8 cellular contexts compared by ENCODE assay signal in the genomic region with DNA sequence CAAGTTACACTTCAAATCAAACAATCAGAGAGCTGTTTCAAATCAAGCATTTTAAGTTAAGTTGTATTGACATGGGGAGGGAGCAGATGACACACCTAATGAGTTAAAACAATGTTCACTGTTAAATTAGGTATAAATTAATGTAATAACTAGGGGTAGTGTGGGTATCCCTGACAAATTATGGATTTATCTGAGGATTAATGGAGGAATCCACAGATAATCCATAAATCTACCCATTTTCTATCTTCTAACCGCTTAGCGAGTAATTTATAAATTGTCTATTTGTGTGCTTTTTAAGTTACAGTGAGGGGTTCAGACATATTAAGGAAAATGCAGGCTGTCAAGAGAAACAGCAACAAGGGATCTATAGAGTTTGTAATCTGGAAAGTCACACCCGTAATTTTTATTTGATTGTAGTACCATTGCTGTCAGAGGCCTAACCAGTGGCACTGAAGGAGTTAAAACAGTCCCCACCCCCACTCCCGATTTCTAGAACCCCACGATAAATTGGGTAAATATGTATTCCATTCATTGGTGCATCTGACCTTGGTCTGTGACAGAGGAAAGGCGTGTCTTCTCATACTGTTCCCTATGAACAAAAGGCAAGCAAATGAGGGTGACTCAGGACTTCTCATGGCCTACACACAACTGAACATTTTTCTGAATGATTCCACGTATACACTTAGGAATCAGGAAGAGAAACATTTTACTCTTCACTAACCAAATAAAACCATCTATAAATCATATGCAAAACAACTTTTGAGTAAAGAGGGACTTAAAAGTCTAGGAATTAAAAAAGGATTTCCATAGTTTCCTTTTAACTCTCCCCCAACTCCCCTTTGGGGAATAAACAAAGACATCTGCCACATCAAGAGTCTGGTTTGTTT. TPM values are rescaled to one million over a fixed set of nuclear protein-coding genes. Genes with fewer than 3 reads are reported as not detected.
DNase-seq lines count a peak whose midpoint lies in the region; ATAC-seq and TF ChIP-seq lines count a peak whose summit lies in the region.

No MANE protein-coding gene starts in this region.

- peaks cover 60 to 68% of the 10 kb centered on the region in 2 experiments for H3K4me1 Mint-ChIP-seq in H9

- H2BK20ac ChIP-seq in H9 (ENCODE audit: low read depth, low read length, poor library complexity, severe bottlenecking), result no peak overlapping the region

- H3K27ac ChIP-seq in H9 (ENCODE audit: insufficient read length, low read depth, low read length), result no peak overlapping the region

- H4K20me1 ChIP-seq in H9 (ENCODE audit: control insufficient read depth, insufficient read depth, insufficient read length), result no peaks in the 10 kb centered on the region

- H3K4me3 ChIP-seq in BE2C (ENCODE audit: low read depth, low read length), result peak overlapping the region; percentile 75

- no peak overlapping the region for H3T11ph ChIP-seq in H9 (ENCODE audit: low read length)

- H3K9ac ChIP-seq in H9 (ENCODE audit: extremely low read depth, insufficient read length, low read length), result no peak overlapping the region

- peaks cover 5% of the 10 kb centered on the region for H3K23me2 ChIP-seq in H9 (ENCODE audit: insufficient read length, low read depth, low read length, poor library complexity, severe bottlenecking)

- peaks cover 16 to 40% (median 18%) of the 10 kb centered on the region in 3 experiments; a peak in 6 of 7 replicates for H3K36me3 Mint-ChIP-seq in H9 (ENCODE audit: insufficient read depth in 1 of 3, low read depth in 3 of 3)
- H3K36me3 Mint-ChIP-seq in activated naive CD4-positive, alpha-beta T cell treated with anti-CD3 and anti-CD28 coated beads, Interleukin-2, amount 50 U/mL, for 72 hours, result peaks cover 40 to 47% of the 10 kb centered on the region in 2 donors

- no peak overlapping the region for H3K56ac ChIP-seq in H9 (ENCODE audit: insufficient read length, low read depth, low read length)

- no peak overlapping the region for H2BK12ac ChIP-seq in H9 (ENCODE audit: insufficient read length, low read depth, low read length)

- H3K36me3 ChIP-seq in BE2C, result peaks cover 56% of the 10 kb centered on the region

- H3K4ac ChIP-seq in H9 (ENCODE audit: low read depth, low read length), result no peak overlapping the region

- no peak for TF ChIP-seq CTCF in BE2C (IDR thresholded peaks at IDR 0.05; ENCODE audit: low read depth, low read length)
- no peak for TF ChIP-seq CTCF in H9 (conservative IDR thresholded peaks at IDR 0.05)

- no peaks in the 10 kb centered on the region for H3K9me3 Mint-ChIP-seq in H9
- H3K9me3 Mint-ChIP-seq in activated naive CD4-positive, alpha-beta T cell treated with anti-CD3 and anti-CD28 coated beads, Interleukin-2, amount 50 U/mL, for 72 hours, result no peaks in the 10 kb centered on the region

- no peak overlapping the region for H2AK5ac ChIP-seq in H9 (ENCODE audit: insufficient read length, low read length)

- peak overlapping the region in 1 of 2 experiments; percentile 3; a peak in 1 of 5 replicates for H3K4me3 Mint-ChIP-seq in H9

- peaks cover 26% of the 10 kb centered on the region; the same call in 1 of the 2 replicates for H3K79me2 ChIP-seq in H9 (ENCODE audit: insufficient read depth, low read length)

- H3K14ac ChIP-seq in H9 (ENCODE audit: insufficient read depth, low read length), result no peak overlapping the region

- peaks cover 37% of the 10 kb centered on the region for H3K4me1 ChIP-seq in BE2C
- H3K4me1 ChIP-seq in H9 (ENCODE audit: insufficient read depth, low read length), result peaks cover 6% of the 10 kb centered on the region

- no peak overlapping the region for H2BK5ac ChIP-seq in H9 (ENCODE audit: insufficient read length, low read length)

- H2BK120ac ChIP-seq in H9 (ENCODE audit: low read depth, low read length, poor library complexity, severe bottlenecking), result no peak overlapping the region

- H2BK15ac ChIP-seq in H9 (ENCODE audit: low read depth, low read length), result no peak overlapping the region

- no peak overlapping the region for H4K5ac ChIP-seq in H9 (ENCODE audit: insufficient read length, low read depth, low read length)

- no peak overlapping the region for H3K4me2 ChIP-seq in H9 (ENCODE audit: insufficient read depth, insufficient read length, low read length)

- ATAC-seq in activated naive CD4-positive, alpha-beta T cell treated with anti-CD3 and anti-CD28 coated beads, Interleukin-2, amount 50 U/mL, for 72 hours, result peak; percentile 37 to 44
- ATAC-seq in HG02840 (IDR thresholded peaks at IDR 0.05; ENCODE audit: low FRiP score, unreplicated experiment), result no peak

- no peaks in the 10 kb centered on the region for H3K27me3 ChIP-seq in BE2C
- no peaks in the 10 kb centered on the region for H3K27me3 ChIP-seq in H9 (ENCODE audit: insufficient read depth, low read length)

- peak overlapping the region; percentile 12 to 69 (median 21); a peak in 4 of 7 replicates for H3K27ac Mint-ChIP-seq in H9
- peak overlapping the region; percentile 67 to 88 for H3K27ac Mint-ChIP-seq in activated naive CD4-positive, alpha-beta T cell treated with anti-CD3 and anti-CD28 coated beads, Interleukin-2, amount 50 U/mL, for 72 hours

- no peaks in the 10 kb centered on the region for H3K27me3 Mint-ChIP-seq in H9 (ENCODE audit: low read depth)

- H3K18ac ChIP-seq in H9 (ENCODE audit: insufficient read length, low read depth, low read length), result no peak overlapping the region

- no peak overlapping the region for H2AFZ ChIP-seq in H9 (ENCODE audit: low read length)

- peak; percentile 48 for DNase-seq in BE2C
- no peak for DNase-seq in H9
- DNase-seq in NCI-H69 (lab: John Stamatoyannopoulos, UW), result peak; percentile 96
- peak in 1 of 2 donors; percentile 25 for DNase-seq in activated naive CD4-positive, alpha-beta T cell treated with anti-CD3 and anti-CD28 coated beads, Interleukin-2, amount 50 U/mL, for 72 hours (ENCODE audit: low spot score in 2 of 2)
- DNase-seq in globus pallidus (ENCODE audit: low spot score), result peak; percentile 76
- DNase-seq in renal cortical epithelial cell (ENCODE audit: low read depth), result peak; percentile 99
- no peak for DNase-seq in COLO829 (ENCODE audit: low spot score)

- H3K9me3 ChIP-seq in BE2C (no peaks in the 10 kb centered on the region), H9 (ENCODE audit: control insufficient read depth, low read depth, low read length) (no peaks in the 10 kb centered on the region)

- no CpG with 5 or more reads among the region's 7 CpGs for WGBS in H9 (ENCODE audit: extremely low coverage, insufficient read length, low lambda C conversion rate)

- H3K79me1 ChIP-seq in H9 (ENCODE audit: insufficient read depth, low read depth, low read length, poor library complexity, severe bottlenecking), result no peaks in the 10 kb centered on the region

- H3K23ac ChIP-seq in H9 (ENCODE audit: insufficient read length, low read depth, low read length), result no peak overlapping the region

- no peak overlapping the region for H4K91ac ChIP-seq in H9 (ENCODE audit: insufficient read length, low read depth, low read length)

- no peak overlapping the region for H4K8ac ChIP-seq in H9 (replicated peaks; ENCODE audit: insufficient read length, low read depth, low read length)

RNA-seq across cellular contexts. Expression of gene IRF2BP2, which starts 7.4 kb away (rescaled TPM):
- polyA plus RNA-seq in BE2C (2012; ENCODE audit: insufficient read depth, insufficient read length, low read depth), result 199 TPM
- total RNA-seq in H9 (2021), result 80.2 and 80.3 TPM in 2 replicates
- total RNA-seq in activated naive CD4-positive, alpha-beta T cell treated with anti-CD3 and anti-CD28 coated beads, Interleukin-2, amount 50 U/mL, for 72 hours, result 100 to 1,000 TPM in 1 of 2 donors, 10 to 100 TPM in 1; 97.3 to 176 TPM
- 53.0 and 79.6 TPM in 2 replicates for total RNA-seq in renal cortical epithelial cell

Comparison
In these comparisons a context has a peak if more than half of its experiments do, and no peak if none do; other contexts are left out.
1. DNase-seq: peak in BE2C (single experiment), NCI-H69 (single experiment), globus pallidus (single experiment) and renal cortical epithelial cell (single experiment); none in H9 (single experiment) and COLO829 (single experiment).